In the genomic region with DNA sequence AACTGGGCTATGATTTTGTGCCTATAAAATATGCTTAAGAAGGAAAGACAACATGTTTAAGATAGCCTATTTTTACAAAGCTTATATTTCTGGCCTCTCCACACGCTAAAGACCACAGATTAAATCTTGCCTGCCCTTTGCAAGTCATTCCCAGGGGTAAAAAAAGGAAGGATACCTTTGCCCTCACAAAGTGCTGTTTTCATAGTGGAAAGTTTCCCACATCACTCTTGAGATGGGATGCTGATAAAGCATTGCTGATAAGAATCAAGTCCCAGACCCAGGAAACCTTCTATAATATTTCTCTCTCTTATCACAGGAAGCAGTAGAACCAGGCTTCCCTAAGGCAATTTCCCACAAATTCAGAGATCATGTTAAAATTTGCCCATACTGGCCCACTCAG, we compare ENCODE assay signal across 16 cellular contexts. TPM values are rescaled to one million over a fixed set of nuclear protein-coding genes. Genes with fewer than 3 reads are reported as not detected.
DNase-seq lines count a peak whose midpoint lies in the region; ATAC-seq, FAIRE-seq and TF ChIP-seq lines count a peak whose summit lies in the region.
"Had no signal": no experiment of that assay in that cellular context is flagged by ENCODE, and none has a peak within 500 bp of the region (broad histone marks: within the 10 kb centered on the region; RNA-seq: fewer than 3 reads in every experiment).

No MANE protein-coding gene starts in this region.

- ATAC-seq in esophagus mucosa = no peak
- ATAC-seq in HG02973 (IDR thresholded peaks at IDR 0.05; ENCODE audit: unreplicated experiment) = no peak

- no peaks in the 10 kb centered on the region for H3K36me3 Mint-ChIP-seq in nephron (ENCODE audit: low read depth)

- H3K4me1 Mint-ChIP-seq in nephron = peaks cover 17% of the 10 kb centered on the region
- H3K4me1 Mint-ChIP-seq: H9 had no signal

- H4K20me1 ChIP-seq in BLaER1 (no peaks in the 10 kb centered on the region), endothelial cell of umbilical vein (replicated peaks; ENCODE audit: control insufficient read depth, extremely low read depth, insufficient read depth, low read length) (no peaks in the 10 kb centered on the region)

- no peaks in the 10 kb centered on the region for H3K9me3 Mint-ChIP-seq in nephron
- H3K9me3 Mint-ChIP-seq: H9 had no signal

- FAIRE-seq in endothelial cell of umbilical vein (lab: Jason Lieb, UNC) = no peak

- H3K79me2 ChIP-seq in endothelial cell of umbilical vein (ENCODE audit: control insufficient read depth, insufficient read depth, low read length) = no peaks in the 10 kb centered on the region

- no TSS peak for BruUV-seq in endothelial cell of umbilical vein (replicated peaks; lab: Mats Ljungman, UMichigan)

- POLR2A ChIA-PET in endothelial cell of umbilical vein (lab: Charles Lee) = no interaction called here

- H3K36me3 ChIP-seq in BLaER1 = no peaks in the 10 kb centered on the region
- no peaks in the 10 kb centered on the region for H3K36me3 ChIP-seq in endothelial cell of umbilical vein (ENCODE audit: control insufficient read depth in 2 of 2, extremely low read depth in 1 of 2, insufficient read depth in 2 of 2, low read length in 2 of 2)

- no peaks in the 10 kb centered on the region for H3K27me3 Mint-ChIP-seq in nephron (ENCODE audit: low read depth)

- no peak overlapping the region for H3K4me3 Mint-ChIP-seq in nephron
- H3K4me3 Mint-ChIP-seq: H9 had no signal

- intact Hi-C loops in endothelial cell of umbilical vein (cut with micrococcal nuclease) = no loop called here

- H2AFZ ChIP-seq in endothelial cell of umbilical vein (ENCODE audit: low read depth, low read length) = no peak overlapping the region

- H3K27me3 ChIP-seq in BLaER1 = no peaks in the 10 kb centered on the region
- H3K27me3 ChIP-seq in endothelial cell of umbilical vein (ENCODE audit: control insufficient read depth in 2 of 2, insufficient read depth in 2 of 2, low read length in 2 of 2) = no peaks in the 10 kb centered on the region

- peak overlapping the region; percentile 54 for H3K27ac ChIP-seq in 22Rv1
- no peak overlapping the region for H3K27ac ChIP-seq in BLaER1
- no peak overlapping the region for H3K27ac ChIP-seq in endothelial cell of umbilical vein (ENCODE audit: insufficient read depth, low read depth, low read length)

- H3K9me1 ChIP-seq in endothelial cell of umbilical vein (replicated peaks; ENCODE audit: control insufficient read depth, extremely low read depth, insufficient read depth, low read length) = no peaks in the 10 kb centered on the region

- H3K4me2 ChIP-seq in BLaER1 (peak overlapping the region; percentile 4; the same call in 1 of the 2 replicates), endothelial cell of umbilical vein (ENCODE audit: insufficient read depth, low read length) (no peak overlapping the region)

- H3K4me3 ChIP-seq in BLaER1 = no peak overlapping the region
- H3K4me3 ChIP-seq in endothelial cell of umbilical vein (replicated peaks in 1 of 3; ENCODE audit: insufficient read depth in 1 of 3, low read depth in 1 of 3, low read length in 3 of 3) = no peak overlapping the region

- TF ChIP-seq CTCF in 22Rv1 (IDR thresholded peaks at IDR 0.05) (no peak), endothelial cell of umbilical vein (IDR thresholded peaks at IDR 0.05; ENCODE audit: extremely low read depth in 1 of 2, insufficient read depth in 1 of 2, low read depth in 1 of 2, low read length in 2 of 2) (no peak), nephron (IDR thresholded peaks at IDR 0.05; ENCODE audit: unreplicated experiment in 3 of 3) (no peak)

- no peak for TF ChIP-seq POLR2A in endothelial cell of umbilical vein (IDR thresholded peaks at IDR 0.05; ENCODE audit: low read depth, low read length)

- dilution Hi-C loops in endothelial cell of umbilical vein (cut with MboI; ENCODE audit: extremely low pct_ligation_motif_present, low sequenced_read_pairs) = no loop called here

- peak; percentile 44 for DNase-seq in endothelial cell of umbilical vein (ENCODE audit: low read depth, low spot score)
- DNase-seq in NCI-H774 (lab: John Stamatoyannopoulos, UW) = no peak
- DNase-seq: AML-193, DMS153, GDM1, H9, KBM-7, NCI-H1694, NCI-H748 treated with DMSO at 0.1 percent for 48 hours, OCI-M1, Right ventricle myocardium superior had no signal

- peaks cover 9% of the 10 kb centered on the region for H3K4me1 ChIP-seq in BLaER1
- H3K4me1 ChIP-seq in endothelial cell of umbilical vein (ENCODE audit: control insufficient read depth, extremely low read depth, insufficient read depth, low read length) = peaks cover 9% of the 10 kb centered on the region

- CTCF ChIA-PET in endothelial cell of umbilical vein (lab: Charles Lee) = interaction anchor here (0.9 to 1.2 kb wide), 2 partner anchors 9 to 11 kb away, joined by 3 to 4 read pairs; no protein-coding TSS in a partner anchor

- H3K9ac ChIP-seq in BLaER1 = no peak overlapping the region
- H3K9ac ChIP-seq in endothelial cell of umbilical vein (replicated peaks; ENCODE audit: extremely low read depth, insufficient read depth, low read length) = no peak overlapping the region

- H3K9me3 ChIP-seq in BLaER1 (no peaks in the 10 kb centered on the region), endothelial cell of umbilical vein (replicated peaks; ENCODE audit: control insufficient read depth, insufficient read depth, low read length) (no peaks in the 10 kb centered on the region)

- peak overlapping the region; percentile 62 to 90 (median 80) for H3K27ac Mint-ChIP-seq in nephron
- H3K27ac Mint-ChIP-seq: H9 had no signal

TF ChIP-seq in endothelial cell of umbilical vein, 7 proteins besides CTCF, POLR2A, EP300 and RAD21:
- TF ChIP-seq MYC (IDR thresholded peaks at IDR 0.05; ENCODE audit: low read depth, low read length) = no peak
- peak; percentile 57 for TF ChIP-seq GATA2 (IDR thresholded peaks at IDR 0.05; ENCODE audit: insufficient read depth, insufficient read length, low read depth, low read length)

RNA-seq across cellular contexts. Expression of a gene that starts 56.5 kb away (rescaled TPM):
- 2.4 and 5.8 TPM in 2 replicates for total RNA-seq in endothelial cell of umbilical vein
- 2.0 and 2.3 TPM in 2 replicates for polyA plus RNA-seq in endothelial cell of umbilical vein
- 1.3 and 1.6 TPM in 2 replicates for polyA plus RNA-seq in endothelial cell of umbilical vein (2011; cell fraction: cytosol; rRNA removed)
- 13.0 and 15.6 TPM in 2 replicates for polyA plus RNA-seq in endothelial cell of umbilical vein (2011; cell fraction: nucleus; rRNA removed)
- polyA plus RNA-seq in endothelial cell of umbilical vein (2012) = 1.6 and 2.5 TPM in 2 replicates
- 8.7 and 10.4 TPM in 2 replicates for polyA minus RNA-seq in endothelial cell of umbilical vein
- not detected for polyA minus RNA-seq in endothelial cell of umbilical vein (2011; cell fraction: cytosol; rRNA and poly(A)+ RNA removed)
- polyA minus RNA-seq in endothelial cell of umbilical vein (2011; cell fraction: nucleus; rRNA and poly(A)+ RNA removed) = 7.7 and 10.3 TPM in 2 replicates
- 9.8 TPM for total RNA-seq in esophagus mucosa
